10 cellular contexts compared by ENCODE assay signal in genomic region chr16:24989417-24989978, GRCh38. TPM values are rescaled to one million over a fixed set of nuclear protein-coding genes. Genes with fewer than 3 reads are reported as not detected.
DNase-seq lines count a peak whose midpoint lies in the region; ATAC-seq, FAIRE-seq and TF ChIP-seq lines count a peak whose summit lies in the region.
"Had no signal": no experiment of that assay in that cellular context is flagged by ENCODE, and none has a peak within 500 bp of the region (broad histone marks: within the 10 kb centered on the region; RNA-seq: fewer than 3 reads in every experiment).

No MANE protein-coding gene starts in this region.

- ATAC-seq in GM12878: no peak
- no peak for ATAC-seq in memory B cell (ENCODE audit: low read depth)
- no peak for ATAC-seq in GM19452 (IDR thresholded peaks at IDR 0.05; ENCODE audit: unreplicated experiment)

- no peak for TF ChIP-seq RAD21 in GM12878 (IDR thresholded peaks at IDR 0.05; ENCODE audit: insufficient read depth, low read depth, low read length)

- H3K9me3 ChIP-seq in GM12878 (replicated peaks; ENCODE audit: control insufficient read depth, insufficient read depth, low read length) (no peaks in the 10 kb centered on the region), testis (no peaks in the 10 kb centered on the region)

- RAD21 ChIA-PET in GM12878 (lab: Charles Lee; ENCODE audit: unreplicated experiment): interaction anchor here (1.1 to 1.9 kb wide), 4 partner anchors 9 to 26 kb away, joined by 3 to 10 read pairs (median 6); partner anchors contain the start of gene ARHGAP17

- no peak for FAIRE-seq in GM12878 (lab: Jason Lieb, UNC)

- peaks cover 54% of the 10 kb centered on the region for H3K4me1 ChIP-seq in GM12878 (ENCODE audit: control insufficient read depth, insufficient read depth, low read length)
- peaks cover 75% of the 10 kb centered on the region for H3K4me1 ChIP-seq in testis

- H3K27me3 ChIP-seq in GM12878 (replicated peaks in 1 of 2; ENCODE audit: control insufficient read depth in 2 of 2, insufficient read depth in 2 of 2, low read length in 1 of 2): no peaks in the 10 kb centered on the region
- H3K27me3 ChIP-seq in testis: no peaks in the 10 kb centered on the region

- no TSS peak for BruUV-seq in GM12878 (replicated peaks; lab: Mats Ljungman, UMichigan)

- POLR2A ChIA-PET in GM12878 (lab: Charles Lee): interaction anchor here (1.0 to 3.2 kb wide), 6 partner anchors 10 to 41 kb away, joined by 3 to 9 read pairs (median 4); no protein-coding TSS in a partner anchor

- no peak overlapping the region for H3K9ac ChIP-seq in GM12878 (ENCODE audit: control insufficient read depth, insufficient read depth, low read length)

- no peak overlapping the region for H3K4me3 Mint-ChIP-seq in activated T-cell treated with anti-CD3 and anti-CD28 coated beads, Interleukin-2, amount 50 U/mL, for 24 hours
- H3K4me3 Mint-ChIP-seq in memory B cell: peak overlapping the region; percentile 28
- H3K4me3 Mint-ChIP-seq: neural crest cell had no signal

- no peaks in the 10 kb centered on the region for H3K27me3 Mint-ChIP-seq in activated T-cell treated with anti-CD3 and anti-CD28 coated beads, Interleukin-2, amount 50 U/mL, for 24 hours
- H3K27me3 Mint-ChIP-seq in memory B cell: no peaks in the 10 kb centered on the region

- SMC1A ChIA-PET in GM12878 (lab: Charles Lee; ENCODE audit: uncharacterized antibody, unreplicated experiment): interaction anchor here (0.5 to 8.4 kb wide), 9 partner anchors 10 to 62 kb away, joined by 3 to 57 read pairs (median 7); partner anchors contain the start of gene ARHGAP17

- no peak for TF ChIP-seq EP300 in GM12878 (IDR thresholded peaks at IDR 0.05; ENCODE audit: borderline replicate concordance in 1 of 2, control insufficient read depth in 1 of 2, low read depth in 2 of 2, low read length in 2 of 2)

- no peaks in the 10 kb centered on the region for H3K9me3 Mint-ChIP-seq in activated T-cell treated with anti-CD3 and anti-CD28 coated beads, Interleukin-2, amount 50 U/mL, for 24 hours
- H3K9me3 Mint-ChIP-seq in memory B cell: no peaks in the 10 kb centered on the region
- H3K9me3 Mint-ChIP-seq: neural crest cell had no signal

- WGBS in GM12878 (ENCODE audit: insufficient coverage, insufficient replicate concordance, low lambda C conversion rate, missing lambda C conversion rate): 84% methylated on average over 2 of the region's 2 CpGs
- WGBS in testis, 2 donors: 50 to 64% methylated on average over 2 of the region's 2 CpGs

- in situ Hi-C loops in GM12878 (cut with MboI): no loop called here

- intact Hi-C loops in GM12878 (cut with micrococcal nuclease; ENCODE audit: unreplicated experiment) (no loop called here), testis (cut with DNase I; ENCODE audit: low total_unique reads) (no loop called here)

- H3K27ac ChIP-seq in GM12878 (ENCODE audit: control insufficient read depth, insufficient read depth) (no peak overlapping the region), testis (peak overlapping the region; percentile 64 to 68)

- peaks cover 79% of the 10 kb centered on the region for H3K4me1 Mint-ChIP-seq in activated T-cell treated with anti-CD3 and anti-CD28 coated beads, Interleukin-2, amount 50 U/mL, for 24 hours (ENCODE audit: low read depth)
- H3K4me1 Mint-ChIP-seq in memory B cell: peaks cover 62% of the 10 kb centered on the region

- H4K20me1 ChIP-seq in GM12878 (ENCODE audit: control insufficient read depth, insufficient read depth): peaks cover 21% of the 10 kb centered on the region

- H3K79me2 ChIP-seq in GM12878 (ENCODE audit: control insufficient read depth, insufficient read depth, low read length): peaks cover 97% of the 10 kb centered on the region

- TF ChIP-seq POLR2A in GM12878 (IDR thresholded peaks at IDR 0.05; ENCODE audit: low read depth, low read length): no peak
- TF ChIP-seq POLR2A in testis (IDR thresholded peaks at IDR 0.05): no peak

- H3K36me3 ChIP-seq in GM12878 (ENCODE audit: control insufficient read depth in 2 of 2, insufficient read depth in 2 of 2, low read length in 1 of 2) (peaks cover 2 to 7% of the 10 kb centered on the region in 2 experiments; a peak in 1 of 4 replicates), testis (ENCODE audit: low read depth, missing control alignments) (no peaks in the 10 kb centered on the region)

- DNase-seq in activated T-cell treated with anti-CD3 and anti-CD28 coated beads, Interleukin-2, amount 50 U/mL, for 24 hours: no peak
- DNase-seq in activated T-cell treated with anti-CD3 and anti-CD28 coated beads for 4 hours (no peak), GM12878 (ENCODE audit: low read depth, low spot score) (no peak), memory B cell (ENCODE audit: low spot score in 2 of 2) (no peak), testis (no peak), NCI-H1048 (lab: John Stamatoyannopoulos, UW) (no peak), islet precursor cell (no peak)
- DNase-seq: activated CD4-positive, CD25-positive, alpha-beta regulatory T cell treated with anti-CD3 and anti-CD28 coated beads, Interleukin-2, amount 50 U/mL, for 72 hours had no signal

- TF ChIP-seq CTCF in GM12878 (IDR thresholded peaks at IDR 0.05 in 2 of 3, conservative IDR thresholded peaks at IDR 0.05 in 1 of 3; ENCODE audit: control insufficient read depth in 2 of 3, extremely low read depth in 1 of 3, insufficient read depth in 1 of 3, low read depth in 3 of 3, low read length in 3 of 3): no peak
- no peak for TF ChIP-seq CTCF in testis (IDR thresholded peaks at IDR 0.05)

- no peak overlapping the region for H2AFZ ChIP-seq in GM12878 (ENCODE audit: control insufficient read depth, low read depth, low read length)

- CTCF ChIA-PET in GM12878 (lab: Yijun Ruan, JAX): interaction anchor here (0.9 kb wide), 2 partner anchors 11 to 29 kb away, joined by 3 read pairs; no protein-coding TSS in a partner anchor

- H3K27ac Mint-ChIP-seq in activated T-cell treated with anti-CD3 and anti-CD28 coated beads, Interleukin-2, amount 50 U/mL, for 24 hours: peak overlapping the region; percentile 63
- peak overlapping the region; percentile 70 for H3K27ac Mint-ChIP-seq in memory B cell

- H3K36me3 Mint-ChIP-seq in activated T-cell treated with anti-CD3 and anti-CD28 coated beads, Interleukin-2, amount 50 U/mL, for 24 hours (ENCODE audit: low read depth): no peaks in the 10 kb centered on the region
- peaks cover 13% of the 10 kb centered on the region for H3K36me3 Mint-ChIP-seq in memory B cell

- H3K4me2 ChIP-seq in GM12878 (ENCODE audit: control insufficient read depth, insufficient read depth): peak overlapping the region; percentile 21; the same call in 1 of the 2 replicates

- H3K4me3 ChIP-seq in GM12878: no peak overlapping the region
- no peak overlapping the region for H3K4me3 ChIP-seq in testis

TF ChIP-seq in GM12878, 131 proteins besides CTCF, POLR2A, EP300 and RAD21 (continues in another document):
- no peak for TF ChIP-seq PAX8 (IDR thresholded peaks at IDR 0.05)
- TF ChIP-seq, protein P1, sequence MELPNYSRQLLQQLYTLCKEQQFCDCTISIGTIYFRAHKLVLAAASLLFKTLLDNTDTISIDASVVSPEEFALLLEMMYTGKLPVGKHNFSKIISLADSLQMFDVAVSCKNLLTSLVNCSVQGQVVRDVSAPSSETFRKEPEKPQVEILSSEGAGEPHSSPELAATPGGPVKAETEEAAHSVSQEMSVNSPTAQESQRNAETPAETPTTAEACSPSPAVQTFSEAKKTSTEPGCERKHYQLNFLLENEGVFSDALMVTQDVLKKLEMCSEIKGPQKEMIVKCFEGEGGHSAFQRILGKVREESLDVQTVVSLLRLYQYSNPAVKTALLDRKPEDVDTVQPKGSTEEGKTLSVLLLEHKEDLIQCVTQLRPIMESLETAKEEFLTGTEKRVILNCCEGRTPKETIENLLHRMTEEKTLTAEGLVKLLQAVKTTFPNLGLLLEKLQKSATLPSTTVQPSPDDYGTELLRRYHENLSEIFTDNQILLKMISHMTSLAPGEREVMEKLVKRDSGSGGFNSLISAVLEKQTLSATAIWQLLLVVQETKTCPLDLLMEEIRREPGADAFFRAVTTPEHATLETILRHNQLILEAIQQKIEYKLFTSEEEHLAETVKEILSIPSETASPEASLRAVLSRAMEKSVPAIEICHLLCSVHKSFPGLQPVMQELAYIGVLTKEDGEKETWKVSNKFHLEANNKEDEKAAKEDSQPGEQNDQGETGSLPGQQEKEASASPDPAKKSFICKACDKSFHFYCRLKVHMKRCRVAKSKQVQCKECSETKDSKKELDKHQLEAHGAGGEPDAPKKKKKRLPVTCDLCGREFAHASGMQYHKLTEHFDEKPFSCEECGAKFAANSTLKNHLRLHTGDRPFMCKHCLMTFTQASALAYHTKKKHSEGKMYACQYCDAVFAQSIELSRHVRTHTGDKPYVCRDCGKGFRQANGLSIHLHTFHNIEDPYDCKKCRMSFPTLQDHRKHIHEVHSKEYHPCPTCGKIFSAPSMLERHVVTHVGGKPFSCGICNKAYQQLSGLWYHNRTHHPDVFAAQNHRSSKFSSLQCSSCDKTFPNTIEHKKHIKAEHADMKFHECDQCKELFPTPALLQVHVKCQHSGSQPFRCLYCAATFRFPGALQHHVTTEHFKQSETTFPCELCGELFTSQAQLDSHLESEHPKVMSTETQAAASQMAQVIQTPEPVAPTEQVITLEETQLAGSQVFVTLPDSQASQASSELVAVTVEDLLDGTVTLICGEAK (IDR thresholded peaks at IDR 0.05; ENCODE audit: borderline replicate concordance): no peak

RNA-seq across cellular contexts. Expression of gene ARHGAP17, which starts 25.7 kb away (rescaled TPM):
- total RNA-seq in GM12878 (2013; cell fraction: nucleolus; rRNA removed): 627 and 659 TPM in 2 replicates
- total RNA-seq in GM12878 (2014; rRNA removed) (47.7 and 55.1 TPM in 2 replicates), GM12878 (2014; rRNA removed; fragmentation: Illumina TruSeq; extraction: Trizol) (45.4 and 48.3 TPM in 2 replicates), GM12878 (2021) (181 and 199 TPM in 2 replicates), testis (100 to 1,000 TPM; 123 to 124 TPM)
- polyA plus RNA-seq in GM12878 (2011; ENCODE audit: low read depth): 127 TPM
- polyA plus RNA-seq in GM12878 (2011; rRNA removed) (71.1 and 75.0 TPM in 2 replicates), GM12878 (2014; fragmentation: Illumina TruSeq; extraction: Trizol) (150 and 173 TPM in 2 replicates), GM12878 (2014; fragmentation: Nextera tagmentation; extraction: Ambion mirVana) (10 to 100 TPM; 31.4 to 49.9 TPM), GM12878 (2014; rRNA removed) (63.7 and 73.8 TPM in 2 replicates), GM12878 (2016; fragmentation: Nextera tagmentation; extraction: Ambion mirVana) (100 to 1,000 TPM; 118 to 123 TPM), testis (ENCODE audit: insufficient read depth, low read depth, low replicate concordance) (62.7 TPM)
- 82.6 and 128 TPM in 2 replicates for polyA plus RNA-seq in GM12878 (2011; cell fraction: cytosol; rRNA removed)
- 239 and 261 TPM in 2 replicates for polyA plus RNA-seq in GM12878 (2011; cell fraction: nucleus; rRNA removed)
- polyA plus RNA-seq in GM12878 (2012): 118 and 141 TPM in 2 replicates
- polyA minus RNA-seq in GM12878 (2011; rRNA and poly(A)+ RNA removed): 174 and 187 TPM in 2 replicates
- polyA minus RNA-seq in GM12878 (2011; cell fraction: cytosol; rRNA and poly(A)+ RNA removed): 84.1 and 85.0 TPM in 2 replicates
- 138 and 190 TPM in 2 replicates for polyA minus RNA-seq in GM12878 (2011; cell fraction: nucleus; rRNA and poly(A)+ RNA removed)
